Comparison of ENCODE assay signal across 2 cellular contexts in genomic region chr7:32888505-32888904, GRCh38.
A peak's percentile ranks its signal among the peaks of the same experiment; 100 is the strongest.
TF ChIP-seq lines count a peak whose summit lies in the region.

No MANE protein-coding gene starts in this region.

TF ChIP-seq in HEK293, 187 proteins besides CTCF, POLR2A, EP300 and RAD21:
- TF ChIP-seq PRDM4 (tag by site-specific recombination; IDR thresholded peaks at IDR 0.05) (peak; percentile 7; the same call in 1 of the 2 replicates), ZNF175 (tag by site-specific recombination; IDR thresholded peaks at IDR 0.05) (no peak), ZNF777 (tag by site-specific recombination; IDR thresholded peaks at IDR 0.05; ENCODE audit: borderline replicate concordance) (no peak), ZNF362 (tag by site-specific recombination; IDR thresholded peaks at IDR 0.05) (peak; percentile 60; the same call in 1 of the 2 replicates)

TF ChIP-seq in GM12878, 131 proteins besides CTCF, POLR2A, EP300 and RAD21:
- TF ChIP-seq SMARCA5 (IDR thresholded peaks at IDR 0.05) (no peak), HDGF (IDR thresholded peaks at IDR 0.05) (no peak), BMI1 (IDR thresholded peaks at IDR 0.05; ENCODE audit: borderline replicate concordance) (no peak), SREBF1 (IDR thresholded peaks at IDR 0.05; ENCODE audit: low read length) (no peak), MYC (IDR thresholded peaks at IDR 0.05; ENCODE audit: insufficient read depth, insufficient read length, insufficient replicate concordance, low read length, severe bottlenecking) (no peak), WRNIP1 (IDR thresholded peaks at IDR 0.05; ENCODE audit: borderline replicate concordance, low read depth, low read length) (no peak), KLF5 (IDR thresholded peaks at IDR 0.05; ENCODE audit: partially characterized antibody) (no peak), E2F4 (IDR thresholded peaks at IDR 0.05; ENCODE audit: low read depth, low read length) (no peak), ZBTB4 (CRISPR knock-in tag; IDR thresholded peaks at IDR 0.05) (no peak), SRF (IDR thresholded peaks at IDR 0.05; ENCODE audit: low read depth in 2 of 2, low read length in 2 of 2) (no peak), BCL3 (IDR thresholded peaks at IDR 0.05; ENCODE audit: borderline replicate concordance, insufficient read depth, low read depth, low read length, poor library complexity, severe bottlenecking) (no peak), POLR2AphosphoS2 (IDR thresholded peaks at IDR 0.05; ENCODE audit: low read depth, low read length) (no peak), ELK1 (IDR thresholded peaks at IDR 0.05; ENCODE audit: low read depth, low read length) (no peak)
